In the genomic region with DNA sequence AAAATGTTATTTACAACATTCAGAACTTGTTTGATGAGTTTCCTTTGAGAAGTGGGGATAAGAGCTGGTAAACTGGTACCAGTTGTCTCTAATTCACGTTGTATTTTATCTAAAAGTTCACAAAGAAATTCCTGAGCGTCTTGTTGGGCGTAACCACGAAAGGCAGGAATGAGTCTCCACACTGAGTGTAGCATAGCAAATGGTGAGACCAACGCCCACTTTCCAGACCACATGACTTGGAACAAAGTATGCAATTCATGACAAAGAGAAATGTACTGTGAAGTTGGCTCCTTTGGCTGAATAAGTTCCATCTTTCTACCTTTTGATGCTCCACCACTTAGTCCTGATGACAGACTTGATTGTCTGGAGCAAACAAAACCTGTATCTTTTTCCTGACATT, we compare ENCODE assay signal across 1 cellular context.
TF ChIP-seq lines count a peak whose summit lies in the region.

No MANE protein-coding gene starts in this region.

TF ChIP-seq in K562, 482 proteins besides CTCF, POLR2A, EP300 and RAD21 (continued from another document):
- TF ChIP-seq BRCA1 (IDR thresholded peaks at IDR 0.05) (no peak), BRCA1 (CRISPR knock-in tag; IDR thresholded peaks at IDR 0.05) (no peak), ZSCAN32 (CRISPR knock-in tag; IDR thresholded peaks at IDR 0.05) (no peak), MEF2A (IDR thresholded peaks at IDR 0.05; ENCODE audit: control insufficient read depth, low read depth, low read length) (no peak), NR1H2 (CRISPR knock-in tag; IDR thresholded peaks at IDR 0.05) (no peak), ZNF57 (CRISPR knock-in tag; IDR thresholded peaks at IDR 0.05) (no peak), CEBPB (tag; IDR thresholded peaks at IDR 0.05) (no peak), CREM (IDR thresholded peaks at IDR 0.05; ENCODE audit: low read depth) (no peak), ZNF695 (CRISPR knock-in tag; IDR thresholded peaks at IDR 0.05) (no peak), XRCC3 (IDR thresholded peaks at IDR 0.05) (no peak), SMARCC2 (IDR thresholded peaks at IDR 0.05; ENCODE audit: low read depth) (no peak), NFATC3 (IDR thresholded peaks at IDR 0.05) (no peak)
- TF ChIP-seq, protein P1, sequence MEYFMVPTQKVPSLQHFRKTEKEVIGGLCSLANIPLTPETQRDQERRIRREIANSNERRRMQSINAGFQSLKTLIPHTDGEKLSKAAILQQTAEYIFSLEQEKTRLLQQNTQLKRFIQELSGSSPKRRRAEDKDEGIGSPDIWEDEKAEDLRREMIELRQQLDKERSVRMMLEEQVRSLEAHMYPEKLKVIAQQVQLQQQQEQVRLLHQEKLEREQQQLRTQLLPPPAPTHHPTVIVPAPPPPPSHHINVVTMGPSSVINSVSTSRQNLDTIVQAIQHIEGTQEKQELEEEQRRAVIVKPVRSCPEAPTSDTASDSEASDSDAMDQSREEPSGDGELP (CRISPR knock-in tag; IDR thresholded peaks at IDR 0.05; ENCODE audit: borderline replicate concordance): no peak
- TF ChIP-seq, protein P2, sequence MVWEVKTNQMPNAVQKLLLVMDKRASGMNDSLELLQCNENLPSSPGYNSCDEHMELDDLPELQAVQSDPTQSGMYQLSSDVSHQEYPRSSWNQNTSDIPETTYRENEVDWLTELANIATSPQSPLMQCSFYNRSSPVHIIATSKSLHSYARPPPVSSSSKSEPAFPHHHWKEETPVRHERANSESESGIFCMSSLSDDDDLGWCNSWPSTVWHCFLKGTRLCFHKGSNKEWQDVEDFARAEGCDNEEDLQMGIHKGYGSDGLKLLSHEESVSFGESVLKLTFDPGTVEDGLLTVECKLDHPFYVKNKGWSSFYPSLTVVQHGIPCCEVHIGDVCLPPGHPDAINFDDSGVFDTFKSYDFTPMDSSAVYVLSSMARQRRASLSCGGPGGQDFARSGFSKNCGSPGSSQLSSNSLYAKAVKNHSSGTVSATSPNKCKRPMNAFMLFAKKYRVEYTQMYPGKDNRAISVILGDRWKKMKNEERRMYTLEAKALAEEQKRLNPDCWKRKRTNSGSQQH (CRISPR knock-in tag; IDR thresholded peaks at IDR 0.05): no peak
TF ChIP-seq in K562: peak in this region for 0.
